8 cellular contexts compared by ENCODE assay signal in the genomic region with DNA sequence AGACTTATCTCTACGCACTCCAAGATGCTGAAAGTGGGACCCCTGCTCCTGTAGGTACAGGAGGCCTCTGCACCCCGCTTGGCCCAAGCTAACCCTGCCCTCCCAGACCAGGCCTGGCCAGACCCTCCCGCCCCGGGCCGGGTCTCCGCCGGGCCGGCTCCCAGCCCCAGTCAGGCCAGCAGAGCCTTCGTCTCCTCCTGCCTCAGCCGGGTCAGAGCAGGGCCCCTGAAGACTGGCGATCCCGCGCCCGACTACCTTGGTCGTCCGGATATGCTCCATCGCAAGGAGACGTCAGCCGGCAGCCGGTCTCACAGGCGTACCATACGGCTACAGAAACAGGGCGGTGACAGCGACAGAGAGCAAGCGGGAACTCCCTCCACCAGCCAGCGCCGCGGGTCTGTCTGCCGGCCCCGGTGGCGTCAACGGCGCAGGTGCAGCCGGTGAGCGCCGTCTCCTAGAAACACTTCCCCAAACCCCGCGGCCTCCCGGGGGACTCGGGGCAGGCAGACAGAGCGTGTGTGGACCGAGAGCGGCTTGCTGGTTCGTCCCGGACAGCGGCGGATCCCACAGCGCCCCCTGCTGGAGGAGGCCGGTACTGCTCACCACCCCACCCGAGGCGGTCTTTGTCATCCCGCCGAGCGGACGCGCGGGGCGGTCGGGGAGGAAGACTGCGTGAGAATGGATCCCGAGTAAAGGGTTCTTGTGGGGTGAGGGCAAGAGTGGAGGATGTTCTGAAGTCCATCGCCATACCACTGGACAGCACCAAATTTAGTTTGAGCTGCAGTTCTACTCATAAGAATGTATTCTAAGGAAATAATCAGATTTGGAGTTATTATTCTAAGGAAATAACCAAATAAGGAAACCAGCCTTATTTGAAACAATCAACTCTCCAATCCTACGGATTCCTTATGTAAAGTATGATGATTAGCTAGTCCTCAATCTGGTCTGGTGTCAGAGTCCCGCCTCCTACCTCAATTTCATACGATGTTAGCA. TPM values are rescaled to one million over a fixed set of nuclear protein-coding genes. Genes with fewer than 3 reads are reported as not detected.
A peak's percentile ranks its signal among the peaks of the same experiment; 100 is the strongest.
DNase-seq lines count a peak whose midpoint lies in the region; ATAC-seq and TF ChIP-seq lines count a peak whose summit lies in the region.

MTMR6 (minus strand) TSS at position 520 of the 993 bp plus-strand sequence; CDS start at position 279, 241 bp downstream.

- CTCF ChIA-PET in WTC11 (lab: Charles Lee): interaction anchor here (0.5 to 1.2 kb wide), 7 partner anchors 11 to 241 kb away, joined by 3 to 6 read pairs (median 4); partner anchors contain the start of gene NUP58

- H3K9me3 Mint-ChIP-seq in WTC11 (no peaks in the 10 kb centered on the region), immature natural killer cell (no peaks in the 10 kb centered on the region)

- H3K4me1 Mint-ChIP-seq in WTC11: peaks cover 13% of the 10 kb centered on the region
- peaks cover 25 to 53% of the 10 kb centered on the region in 2 donors for H3K4me1 Mint-ChIP-seq in immature natural killer cell

- H3K36me3 Mint-ChIP-seq in WTC11 (no peaks in the 10 kb centered on the region), immature natural killer cell (peaks cover 0 to 3% (median 0%) of the 10 kb centered on the region in 3 donors)

- DNase-seq in AG08395 (ENCODE audit: low spot score): peak; percentile 95
- peak; percentile 75 for DNase-seq in NCI-H2227 treated with DMSO at 0.1 percent for 48 hours (lab: John Stamatoyannopoulos, UW)
- peak; percentile 91 for DNase-seq in WTC11 (ENCODE audit: low spot score)
- peak; percentile 90 to 93 for DNase-seq in cardiac fibroblast (ENCODE audit: low read depth in 2 of 2)
- DNase-seq in immature natural killer cell: peak; percentile 90 to 92 (median 91)
- peak; percentile 89 to 95 for DNase-seq in stimulated activated CD4-positive, alpha-beta T cell treated with anti-CD3 and anti-CD28 coated beads, Interleukin-12 subunit alpha, Interleukin-12 subunit beta, amount 100 ng/mL, for 24 hours (ENCODE audit: low read depth in 2 of 2)

- peak within 1 kb of the TSS; percentile 68 to 94 for H3K4me3 ChIP-seq in cardiac fibroblast (replicated peaks in 1 of 2; ENCODE audit: low read depth in 2 of 2, low read length in 2 of 2)

- POLR2A ChIA-PET in WTC11 (lab: Charles Lee): no interaction called here

- H3K4me3 Mint-ChIP-seq in WTC11 (peak within 1 kb of the TSS; percentile 97), immature natural killer cell (peak within 1 kb of the TSS; percentile 94 to 99 (median 98))

- peak; percentile 87 for ATAC-seq in GM18870 (IDR thresholded peaks at IDR 0.05; ENCODE audit: unreplicated experiment)
- ATAC-seq in HG03135 (IDR thresholded peaks at IDR 0.05; ENCODE audit: unreplicated experiment): peak; percentile 97
- ATAC-seq in WTC11: peak; percentile 93

- H3K27me3 Mint-ChIP-seq in WTC11 (ENCODE audit: low read depth): no peaks in the 10 kb centered on the region
- H3K27me3 Mint-ChIP-seq in immature natural killer cell (ENCODE audit: low read depth in 3 of 3): peaks cover 13 to 21% (median 15%) of the 10 kb centered on the region in 3 donors

- TF ChIP-seq CTCF in WTC11 (IDR thresholded peaks at IDR 0.05): peak; percentile 100
- peak; percentile 99 for TF ChIP-seq CTCF in cardiac fibroblast (IDR thresholded peaks at IDR 0.05; ENCODE audit: low read depth, low read length)

- H3K27ac Mint-ChIP-seq in WTC11 (peak within 1 kb of the TSS; percentile 93), immature natural killer cell (peak within 1 kb of the TSS; percentile 94 to 99 (median 97))

TF ChIP-seq in WTC11, 78 proteins besides CTCF, POLR2A, EP300 and RAD21 (continues in another document):
- TF ChIP-seq, protein P1, sequence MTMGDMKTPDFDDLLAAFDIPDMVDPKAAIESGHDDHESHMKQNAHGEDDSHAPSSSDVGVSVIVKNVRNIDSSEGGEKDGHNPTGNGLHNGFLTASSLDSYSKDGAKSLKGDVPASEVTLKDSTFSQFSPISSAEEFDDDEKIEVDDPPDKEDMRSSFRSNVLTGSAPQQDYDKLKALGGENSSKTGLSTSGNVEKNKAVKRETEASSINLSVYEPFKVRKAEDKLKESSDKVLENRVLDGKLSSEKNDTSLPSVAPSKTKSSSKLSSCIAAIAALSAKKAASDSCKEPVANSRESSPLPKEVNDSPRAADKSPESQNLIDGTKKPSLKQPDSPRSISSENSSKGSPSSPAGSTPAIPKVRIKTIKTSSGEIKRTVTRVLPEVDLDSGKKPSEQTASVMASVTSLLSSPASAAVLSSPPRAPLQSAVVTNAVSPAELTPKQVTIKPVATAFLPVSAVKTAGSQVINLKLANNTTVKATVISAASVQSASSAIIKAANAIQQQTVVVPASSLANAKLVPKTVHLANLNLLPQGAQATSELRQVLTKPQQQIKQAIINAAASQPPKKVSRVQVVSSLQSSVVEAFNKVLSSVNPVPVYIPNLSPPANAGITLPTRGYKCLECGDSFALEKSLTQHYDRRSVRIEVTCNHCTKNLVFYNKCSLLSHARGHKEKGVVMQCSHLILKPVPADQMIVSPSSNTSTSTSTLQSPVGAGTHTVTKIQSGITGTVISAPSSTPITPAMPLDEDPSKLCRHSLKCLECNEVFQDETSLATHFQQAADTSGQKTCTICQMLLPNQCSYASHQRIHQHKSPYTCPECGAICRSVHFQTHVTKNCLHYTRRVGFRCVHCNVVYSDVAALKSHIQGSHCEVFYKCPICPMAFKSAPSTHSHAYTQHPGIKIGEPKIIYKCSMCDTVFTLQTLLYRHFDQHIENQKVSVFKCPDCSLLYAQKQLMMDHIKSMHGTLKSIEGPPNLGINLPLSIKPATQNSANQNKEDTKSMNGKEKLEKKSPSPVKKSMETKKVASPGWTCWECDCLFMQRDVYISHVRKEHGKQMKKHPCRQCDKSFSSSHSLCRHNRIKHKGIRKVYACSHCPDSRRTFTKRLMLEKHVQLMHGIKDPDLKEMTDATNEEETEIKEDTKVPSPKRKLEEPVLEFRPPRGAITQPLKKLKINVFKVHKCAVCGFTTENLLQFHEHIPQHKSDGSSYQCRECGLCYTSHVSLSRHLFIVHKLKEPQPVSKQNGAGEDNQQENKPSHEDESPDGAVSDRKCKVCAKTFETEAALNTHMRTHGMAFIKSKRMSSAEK (CRISPR knock-in tag; IDR thresholded peaks at IDR 0.05; ENCODE audit: borderline replicate concordance): no peak
- TF ChIP-seq GTF2I (CRISPR knock-in tag; conservative IDR thresholded peaks at IDR 0.05) (no peak), TCF7 (CRISPR knock-in tag; IDR thresholded peaks at IDR 0.05; ENCODE audit: low read depth) (no peak), SOX15 (CRISPR knock-in tag; IDR thresholded peaks at IDR 0.05) (no peak), ESRRA (CRISPR knock-in tag; IDR thresholded peaks at IDR 0.05; ENCODE audit: borderline replicate concordance) (no peak), ZNF232 (CRISPR knock-in tag; IDR thresholded peaks at IDR 0.05) (no peak), FOXK1 (CRISPR knock-in tag; IDR thresholded peaks at IDR 0.05) (peak; percentile 67; the same call in 1 of the 2 replicates), FOXP1 (CRISPR knock-in tag; IDR thresholded peaks at IDR 0.05; ENCODE audit: borderline replicate concordance) (peak; percentile 69; the same call in 1 of the 2 replicates)
- TF ChIP-seq, protein P2, sequence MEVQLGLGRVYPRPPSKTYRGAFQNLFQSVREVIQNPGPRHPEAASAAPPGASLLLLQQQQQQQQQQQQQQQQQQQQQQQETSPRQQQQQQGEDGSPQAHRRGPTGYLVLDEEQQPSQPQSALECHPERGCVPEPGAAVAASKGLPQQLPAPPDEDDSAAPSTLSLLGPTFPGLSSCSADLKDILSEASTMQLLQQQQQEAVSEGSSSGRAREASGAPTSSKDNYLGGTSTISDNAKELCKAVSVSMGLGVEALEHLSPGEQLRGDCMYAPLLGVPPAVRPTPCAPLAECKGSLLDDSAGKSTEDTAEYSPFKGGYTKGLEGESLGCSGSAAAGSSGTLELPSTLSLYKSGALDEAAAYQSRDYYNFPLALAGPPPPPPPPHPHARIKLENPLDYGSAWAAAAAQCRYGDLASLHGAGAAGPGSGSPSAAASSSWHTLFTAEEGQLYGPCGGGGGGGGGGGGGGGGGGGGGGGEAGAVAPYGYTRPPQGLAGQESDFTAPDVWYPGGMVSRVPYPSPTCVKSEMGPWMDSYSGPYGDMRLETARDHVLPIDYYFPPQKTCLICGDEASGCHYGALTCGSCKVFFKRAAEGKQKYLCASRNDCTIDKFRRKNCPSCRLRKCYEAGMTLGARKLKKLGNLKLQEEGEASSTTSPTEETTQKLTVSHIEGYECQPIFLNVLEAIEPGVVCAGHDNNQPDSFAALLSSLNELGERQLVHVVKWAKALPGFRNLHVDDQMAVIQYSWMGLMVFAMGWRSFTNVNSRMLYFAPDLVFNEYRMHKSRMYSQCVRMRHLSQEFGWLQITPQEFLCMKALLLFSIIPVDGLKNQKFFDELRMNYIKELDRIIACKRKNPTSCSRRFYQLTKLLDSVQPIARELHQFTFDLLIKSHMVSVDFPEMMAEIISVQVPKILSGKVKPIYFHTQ (CRISPR knock-in tag; IDR thresholded peaks at IDR 0.05): no peak
- TF ChIP-seq, protein P3, sequence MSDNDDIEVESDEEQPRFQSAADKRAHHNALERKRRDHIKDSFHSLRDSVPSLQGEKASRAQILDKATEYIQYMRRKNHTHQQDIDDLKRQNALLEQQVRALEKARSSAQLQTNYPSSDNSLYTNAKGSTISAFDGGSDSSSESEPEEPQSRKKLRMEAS (CRISPR knock-in tag; IDR thresholded peaks at IDR 0.05): peak; percentile 79
- TF ChIP-seq, protein P4, sequence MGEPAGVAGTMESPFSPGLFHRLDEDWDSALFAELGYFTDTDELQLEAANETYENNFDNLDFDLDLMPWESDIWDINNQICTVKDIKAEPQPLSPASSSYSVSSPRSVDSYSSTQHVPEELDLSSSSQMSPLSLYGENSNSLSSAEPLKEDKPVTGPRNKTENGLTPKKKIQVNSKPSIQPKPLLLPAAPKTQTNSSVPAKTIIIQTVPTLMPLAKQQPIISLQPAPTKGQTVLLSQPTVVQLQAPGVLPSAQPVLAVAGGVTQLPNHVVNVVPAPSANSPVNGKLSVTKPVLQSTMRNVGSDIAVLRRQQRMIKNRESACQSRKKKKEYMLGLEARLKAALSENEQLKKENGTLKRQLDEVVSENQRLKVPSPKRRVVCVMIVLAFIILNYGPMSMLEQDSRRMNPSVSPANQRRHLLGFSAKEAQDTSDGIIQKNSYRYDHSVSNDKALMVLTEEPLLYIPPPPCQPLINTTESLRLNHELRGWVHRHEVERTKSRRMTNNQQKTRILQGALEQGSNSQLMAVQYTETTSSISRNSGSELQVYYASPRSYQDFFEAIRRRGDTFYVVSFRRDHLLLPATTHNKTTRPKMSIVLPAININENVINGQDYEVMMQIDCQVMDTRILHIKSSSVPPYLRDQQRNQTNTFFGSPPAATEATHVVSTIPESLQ (CRISPR knock-in tag; IDR thresholded peaks at IDR 0.05): no peak

RNA-seq across cellular contexts. Expression of gene MTMR6, which starts in this region (rescaled TPM):
- 7.0 to 8.6 TPM (median 7.6 TPM) in 3 replicates for total RNA-seq in WTC11 (2021)
- polyA plus RNA-seq in immature natural killer cell: 10 to 100 TPM; 10.4 to 18.1 (median 16.2) TPM

Comparison
In these comparisons a context has a peak if more than half of its experiments do, and no peak if none do; other contexts are left out.
1. Peak in every context shown above with its lines: DNase-seq, ATAC-seq and H3K4me3 ChIP-seq.